18 cellular contexts compared by ENCODE assay signal in genomic region chr1:237701534-237701933, GRCh38.
A peak's percentile ranks its signal among the peaks of the same experiment; 100 is the strongest.
DNase-seq lines count a peak whose midpoint lies in the region; ATAC-seq and TF ChIP-seq lines count a peak whose summit lies in the region.
"Had no signal": no experiment of that assay in that cellular context is flagged by ENCODE, and none has a peak within 500 bp of the region (broad histone marks: within the 10 kb centered on the region; RNA-seq: fewer than 3 reads in every experiment).

No MANE protein-coding gene starts in this region.

- no peak overlapping the region for H2AFZ ChIP-seq in OCI-LY7 (ENCODE audit: low read length)

- H3K27ac ChIP-seq in heart right ventricle (peak overlapping the region in 3 of 10 donors; percentile 9 to 34 (median 11)), OCI-LY7 (ENCODE audit: low read depth, low read length, poor library complexity, severe bottlenecking) (no peak overlapping the region)
- H3K27ac ChIP-seq: SK-N-MC had no signal

- H3K4me1 ChIP-seq in heart right ventricle (peaks cover 0 to 73% (median 19%) of the 10 kb centered on the region in 9 donors), OCI-LY7 (ENCODE audit: insufficient read depth, low read length, poor library complexity, severe bottlenecking) (no peaks in the 10 kb centered on the region)

- CTCF ChIA-PET in OCI-LY7 (lab: Charles Lee; ENCODE audit: unreplicated experiment), result no interaction called here

- H4K20me1 ChIP-seq in OCI-LY7 (ENCODE audit: insufficient read depth, low read length), result no peaks in the 10 kb centered on the region

- intact Hi-C loops in heart right ventricle (cut with DNase I) (no loop called here), OCI-LY7 (cut with micrococcal nuclease; ENCODE audit: unreplicated experiment) (no loop called here)

- no TSS peak for BruUV-seq in OCI-LY7 (replicated peaks; lab: Mats Ljungman, UMichigan)

- no peak overlapping the region for H3K4me2 ChIP-seq in OCI-LY7 (ENCODE audit: low read length)

- no peak for TF ChIP-seq CTCF in heart right ventricle (IDR thresholded peaks at IDR 0.05)
- TF ChIP-seq CTCF in OCI-LY7 (conservative IDR thresholded peaks at IDR 0.05; ENCODE audit: low read length), result no peak

- H3K27me3 ChIP-seq in heart right ventricle, result no peaks in the 10 kb centered on the region

- no peaks in the 10 kb centered on the region for H3K79me2 ChIP-seq in OCI-LY7 (ENCODE audit: insufficient read depth, low read depth, low read length)

- H3K9me2 ChIP-seq in OCI-LY7 (ENCODE audit: insufficient read depth, low read length), result no peaks in the 10 kb centered on the region

- DNase-seq in NCI-H510A treated with DMSO at 0.1 percent for 48 hours (lab: John Stamatoyannopoulos, UW), result peak; percentile 49
- DNase-seq in NCI-H510A (lab: John Stamatoyannopoulos, UW), result no peak
- peak; percentile 86 for DNase-seq in DMS53 (lab: John Stamatoyannopoulos, UW)
- peak; percentile 43 for DNase-seq in NCI-H2029 treated with DMSO at 0.1 percent for 48 hours (lab: John Stamatoyannopoulos, UW)
- no peak for DNase-seq in heart right ventricle
- no peak for DNase-seq in NCI-H82 (lab: John Stamatoyannopoulos, UW)
- no peak for DNase-seq in OCI-LY7 (ENCODE audit: low spot score)
- DNase-seq: COR-L47, DMS 273 treated with DMSO at 0.1 percent for 48 hours, IMR-90, Karpas-422, NCI-H1048, NCI-H1694, NCI-H345, NCI-H526 treated with DMSO at 0.1 percent for 48 hours had no signal

- ATAC-seq in heart right ventricle, result peak in 7 of 8 donors; percentile 9 to 64 (median 41)
- no peak for ATAC-seq in GM21381 (IDR thresholded peaks at IDR 0.05; ENCODE audit: unreplicated experiment)
- ATAC-seq: Panc1 had no signal

- POLR2A ChIA-PET in OCI-LY7 (lab: Charles Lee), result no interaction called here

- H3K4me3 ChIP-seq in heart right ventricle (no peak overlapping the region), OCI-LY7 (ENCODE audit: low read depth, low read length, poor library complexity, severe bottlenecking) (no peak overlapping the region)
- H3K4me3 ChIP-seq: SK-N-MC had no signal

- WGBS in heart right ventricle, 2 donors, result 54 to 64% methylated on average over 2 of the region's 2 CpGs

- peaks cover 0 to 23% (median 0%) of the 10 kb centered on the region in 9 donors for H3K36me3 ChIP-seq in heart right ventricle
- H3K36me3 ChIP-seq in OCI-LY7 (ENCODE audit: insufficient read depth, low read length), result no peaks in the 10 kb centered on the region

- no peaks in the 10 kb centered on the region for H3K9me3 ChIP-seq in heart right ventricle
- H3K9me3 ChIP-seq in OCI-LY7 (ENCODE audit: low read length), result no peaks in the 10 kb centered on the region

Comparison
In these comparisons a context has a peak if more than half of its experiments do, and no peak if none do; other contexts are left out.
1. DNase-seq: peak in NCI-H510A treated with DMSO at 0.1 percent for 48 hours (single experiment), DMS53 (single experiment) and NCI-H2029 treated with DMSO at 0.1 percent for 48 hours (single experiment); none in NCI-H510A (single experiment), heart right ventricle (0 of 2), NCI-H82 (single experiment) and OCI-LY7 (single experiment).